Comparison of ENCODE assay signal across 9 cellular contexts in the genomic region with DNA sequence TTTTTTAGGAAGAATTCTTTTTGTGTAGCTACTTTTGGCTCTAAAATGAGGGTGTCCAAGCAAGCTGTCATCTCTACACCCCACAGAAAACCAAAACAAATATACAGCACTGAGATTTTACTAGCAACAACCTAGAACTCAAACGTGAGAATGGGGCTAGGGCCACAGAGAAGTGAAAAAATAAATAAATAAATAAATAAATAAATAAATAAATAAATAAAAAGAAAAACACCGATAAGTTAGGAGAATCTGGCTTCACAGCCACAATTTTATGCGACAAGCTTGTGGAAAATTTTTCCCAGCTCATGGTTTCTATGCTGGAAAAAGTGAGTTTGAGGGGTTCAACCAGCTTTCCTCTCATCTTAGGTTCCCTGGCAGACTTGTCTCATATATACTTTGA.
"Had no signal": no experiment of that assay in that cellular context is flagged by ENCODE, and none has a peak within 500 bp of the region (broad histone marks: within the 10 kb centered on the region; RNA-seq: fewer than 3 reads in every experiment).

No MANE protein-coding gene starts in this region.

- H3K27ac Mint-ChIP-seq: IgD-negative memory B cell had no signal

- H3K9ac ChIP-seq: KMS-11 had no signal

- H3K4me3 ChIP-seq: K562 had no signal

- H3K27me3 Mint-ChIP-seq: IgD-negative memory B cell had no signal

- H3K36me3 Mint-ChIP-seq: IgD-negative memory B cell had no signal

- H3K27ac ChIP-seq: HL-60, KMS-11 had no signal

- H3K9me3 Mint-ChIP-seq: IgD-negative memory B cell had no signal

- H3K4me3 Mint-ChIP-seq: IgD-negative memory B cell had no signal

- H3K4me2 ChIP-seq: KMS-11 had no signal

- ATAC-seq: HepG2, K562 had no signal

- DNase-seq: IMR-90, KBM-7, KG1 had no signal

- H3K4me1 Mint-ChIP-seq: IgD-negative memory B cell had no signal

- FAIRE-seq: HepG2, HTR-8/SVneo, K562 had no signal
